ENCODE assay signal across 8 cellular contexts in the genomic region with DNA sequence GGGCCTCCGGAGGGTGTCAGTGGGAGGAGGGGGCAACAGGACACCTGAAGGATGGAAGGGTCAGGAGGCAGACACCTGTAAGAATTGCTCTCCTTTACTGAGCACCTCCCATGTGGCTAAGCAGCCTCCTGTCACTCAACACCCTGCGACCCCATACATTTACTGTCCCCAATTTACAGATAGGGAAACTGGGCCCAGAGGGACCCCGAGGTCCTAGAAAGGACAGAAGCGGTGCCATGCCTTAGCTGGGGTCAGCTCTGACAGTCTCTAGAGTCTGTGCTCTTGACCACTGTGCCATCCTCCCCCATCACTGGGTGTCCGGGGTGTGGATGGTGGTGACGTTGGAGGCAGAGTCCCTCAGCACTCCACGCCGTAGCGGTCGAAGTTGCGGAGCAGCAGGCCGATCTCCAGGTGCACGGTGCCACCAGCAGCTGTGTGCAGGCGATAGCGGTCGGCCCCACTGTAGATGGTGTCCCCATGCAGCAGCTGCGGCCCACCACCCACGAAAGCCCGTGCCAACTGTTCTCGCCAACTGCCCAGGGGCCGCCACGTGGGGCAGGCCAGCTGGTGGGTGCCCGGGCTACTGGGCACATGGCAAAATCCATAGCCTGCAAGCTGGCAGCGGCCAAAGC. TPM values are rescaled to one million over a fixed set of nuclear protein-coding genes. Genes with fewer than 3 reads are reported as not detected.
A peak's percentile ranks its signal among the peaks of the same experiment; 100 is the strongest.
DNase-seq lines count a peak whose midpoint lies in the region; ATAC-seq, FAIRE-seq and TF ChIP-seq lines count a peak whose summit lies in the region.

No MANE protein-coding gene starts in this region.

- H3K4me3 ChIP-seq in adipocyte (ENCODE audit: low read length): peak overlapping the region; percentile 72
- no peak overlapping the region for H3K4me3 ChIP-seq in right lobe of liver

- peak overlapping the region; percentile 67 for H3K9ac ChIP-seq in adipocyte (ENCODE audit: low read length)

- no peak for ATAC-seq in right lobe of liver
- ATAC-seq in GM21619 (IDR thresholded peaks at IDR 0.05; ENCODE audit: unreplicated experiment): no peak
- no peak for ATAC-seq in GM21381 (IDR thresholded peaks at IDR 0.05; ENCODE audit: unreplicated experiment)

- no peaks in the 10 kb centered on the region for H3K27me3 Mint-ChIP-seq in activated T-cell treated with anti-CD3 and anti-CD28 coated beads, Interleukin-2, amount 50 U/mL, for 24 hours
- peaks cover 48% of the 10 kb centered on the region for H3K27me3 Mint-ChIP-seq in type B pancreatic cell

- peaks cover 39% of the 10 kb centered on the region for H3K36me3 Mint-ChIP-seq in activated T-cell treated with anti-CD3 and anti-CD28 coated beads, Interleukin-2, amount 50 U/mL, for 24 hours (ENCODE audit: low read depth)
- peaks cover 5% of the 10 kb centered on the region for H3K36me3 Mint-ChIP-seq in type B pancreatic cell

- 17% methylated on average over 1 of the region's 24 CpGs for WGBS in right lobe of liver (ENCODE audit: insufficient coverage, low coverage, low lambda C conversion rate, missing lambda C conversion rate)

- intact Hi-C loops in right lobe of liver (cut with DNase I): no loop called here

- TF ChIP-seq CTCF in right lobe of liver (IDR thresholded peaks at IDR 0.05) (no peak), type B pancreatic cell (conservative IDR thresholded peaks at IDR 0.05) (peak; percentile 19)

- H3K4me1 ChIP-seq in adipocyte (ENCODE audit: control insufficient read depth, insufficient read depth, low read length) (peaks cover 14% of the 10 kb centered on the region), right lobe of liver (peaks cover 0 to 18% (median 0%) of the 10 kb centered on the region in 4 donors)

- no peaks in the 10 kb centered on the region for H3K36me3 ChIP-seq in adipocyte (ENCODE audit: control insufficient read depth, insufficient read depth, low read length, severe bottlenecking)
- no peaks in the 10 kb centered on the region for H3K36me3 ChIP-seq in right lobe of liver

- peaks cover 54% of the 10 kb centered on the region for H3K4me1 Mint-ChIP-seq in activated T-cell treated with anti-CD3 and anti-CD28 coated beads, Interleukin-2, amount 50 U/mL, for 24 hours (ENCODE audit: low read depth)
- H3K4me1 Mint-ChIP-seq in type B pancreatic cell (ENCODE audit: unreplicated experiment): peaks cover 20% of the 10 kb centered on the region

- no peak for FAIRE-seq in RCC 7860 (lab: Jason Lieb, UNC)

- no peaks in the 10 kb centered on the region for H3K9me3 Mint-ChIP-seq in activated T-cell treated with anti-CD3 and anti-CD28 coated beads, Interleukin-2, amount 50 U/mL, for 24 hours
- H3K9me3 Mint-ChIP-seq in type B pancreatic cell: no peaks in the 10 kb centered on the region

- peak overlapping the region in 2 of 3 donors; percentile 9 to 91 for H3K27ac ChIP-seq in right lobe of liver

- no peak for DNase-seq in activated T-cell treated with anti-CD3 and anti-CD28 coated beads, Interleukin-2, amount 50 U/mL, for 24 hours
- no peak for DNase-seq in activated T-cell treated with anti-CD3 and anti-CD28 coated beads, Interleukin-2, amount 50 U/mL, for 48 hours
- no peak for DNase-seq in adipocyte (ENCODE audit: low read depth)
- DNase-seq in right lobe of liver: no peak
- no peak for DNase-seq in type B pancreatic cell (ENCODE audit: extremely low spot score, unreplicated experiment)
- no peak for DNase-seq in RCC 7860 (ENCODE audit: low spot score)

- H3K27ac Mint-ChIP-seq in activated T-cell treated with anti-CD3 and anti-CD28 coated beads, Interleukin-2, amount 50 U/mL, for 24 hours: peak overlapping the region; percentile 91
- no peak overlapping the region for H3K27ac Mint-ChIP-seq in type B pancreatic cell

- TF ChIP-seq POLR2A in right lobe of liver (IDR thresholded peaks at IDR 0.05): no peak

- H3K27me3 ChIP-seq in adipocyte (replicated peaks; ENCODE audit: control insufficient read depth, insufficient read depth, low read length) (no peaks in the 10 kb centered on the region), right lobe of liver (no peaks in the 10 kb centered on the region)

- no peaks in the 10 kb centered on the region for H3K9me3 ChIP-seq in adipocyte (ENCODE audit: control insufficient read depth, low read length)
- H3K9me3 ChIP-seq in right lobe of liver: no peaks in the 10 kb centered on the region

- peak overlapping the region; percentile 99 for H3K4me3 Mint-ChIP-seq in activated T-cell treated with anti-CD3 and anti-CD28 coated beads, Interleukin-2, amount 50 U/mL, for 24 hours
- H3K4me3 Mint-ChIP-seq in type B pancreatic cell: peak overlapping the region; percentile 84

RNA-seq across cellular contexts. Expression of a gene that starts 0.7 kb away (rescaled TPM):
- total RNA-seq in right lobe of liver: 10 to 100 TPM in 2 of 6 experiments, 1 to 10 TPM in 4; 4.9 to 19.1 (median 8.5) TPM
- 2.3 and 3.4 TPM in 2 replicates for total RNA-seq in type B pancreatic cell (ENCODE audit: low replicate concordance)

RNA-seq across cellular contexts. Expression of a gene that starts 9.5 kb away (rescaled TPM):
- total RNA-seq in right lobe of liver (1 to 10 TPM; 1.7 to 4.4 (median 2.6) TPM), type B pancreatic cell (ENCODE audit: low replicate concordance) (4.8 and 8.8 TPM in 2 replicates)

RNA-seq across cellular contexts. Expression of a gene that starts 21.9 kb away (rescaled TPM):
- total RNA-seq in right lobe of liver (1 to 10 TPM; 1.8 to 4.1 (median 3.0) TPM), type B pancreatic cell (ENCODE audit: low replicate concordance) (2.0 and 8.1 TPM in 2 replicates)

RNA-seq across cellular contexts. Expression of a gene that starts 42.7 kb away (rescaled TPM):
- total RNA-seq in right lobe of liver: 10 to 100 TPM in 5 of 6 experiments, 1 to 10 TPM in 1; 6.1 to 26.6 (median 14.1) TPM
- 11.4 and 20.2 TPM in 2 replicates for total RNA-seq in type B pancreatic cell (ENCODE audit: low replicate concordance)

RNA-seq across cellular contexts. Expression of a gene that starts 43.2 kb away (rescaled TPM):
- total RNA-seq in right lobe of liver (10 to 100 TPM; 32.1 to 68.7 (median 48.9) TPM), type B pancreatic cell (ENCODE audit: low replicate concordance) (7.5 and 11.7 TPM in 2 replicates)
